21 cellular contexts compared by ENCODE assay signal in the genomic region with DNA sequence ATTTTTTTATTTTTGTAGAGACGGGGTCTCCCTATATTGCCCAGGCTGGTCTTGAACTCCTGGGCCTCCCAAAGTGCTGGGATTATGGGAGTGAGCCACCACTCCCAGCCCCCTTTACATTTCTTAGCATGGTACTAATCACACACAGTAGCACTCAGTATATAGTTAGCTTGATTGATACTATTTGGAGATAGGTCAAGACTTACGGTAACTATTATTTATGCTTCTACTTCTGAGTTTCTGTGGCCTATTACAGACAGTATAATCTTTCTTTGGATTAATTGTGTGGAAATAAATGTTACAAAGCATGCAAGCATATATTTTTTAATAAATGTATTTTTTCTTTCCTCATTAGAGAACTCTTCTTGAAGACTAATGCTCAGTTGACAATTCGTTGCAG.
"Had no signal": no experiment of that assay in that cellular context is flagged by ENCODE, and none has a peak within 500 bp of the region (broad histone marks: within the 10 kb centered on the region; RNA-seq: fewer than 3 reads in every experiment).

No MANE protein-coding gene starts in this region.

- H3K27ac ChIP-seq: gastroesophageal sphincter, neutrophil, parathyroid adenoma, tibial artery had no signal

- ATAC-seq: activated CD4-positive, alpha-beta T cell treated with anti-CD3 and anti-CD28 coated beads for 36 hours; activated naive CD8-positive, alpha-beta T cell treated with anti-CD3 and anti-CD28 coated beads, Interleukin-2, amount 50 U/mL, for 24 hours; activated T-cell treated with anti-CD3 and anti-CD28 coated beads, Interleukin-2, amount 50 U/mL, for 72 hours; esophagus mucosa; gastroesophageal sphincter; right cardiac atrium; stimulated activated naive CD8-positive, alpha-beta T cell treated with anti-CD3 and anti-CD28 coated beads, Interleukin-15, amount 100 ng/mL, for 72 hours; T-helper 17 cell had no signal

- H3K9me3 ChIP-seq: neutrophil, tibial artery had no signal

- DNase-seq: activated B cell treated with CpG ODN at 0.5 μM for 24 hours; activated CD4-positive, alpha-beta T cell treated with anti-CD3 and anti-CD28 coated beads for 36 hours; activated CD4-positive, alpha-beta T cell treated with anti-CD3 and anti-CD28 coated beads, Interleukin-2, amount 50 U/mL, for 4 hours; activated effector memory CD4-positive, alpha-beta T cell treated with anti-CD3 and anti-CD28 coated beads, Interleukin-2, amount 50 U/mL, for 16 hours; activated naive CD4-positive, alpha-beta T cell treated with anti-CD3 and anti-CD28 coated beads, Interleukin-2, amount 50 U/mL, for 16 hours; activated naive CD8-positive, alpha-beta T cell treated with anti-CD3 and anti-CD28 coated beads, Interleukin-2, amount 50 U/mL, for 24 hours; activated T-cell treated with anti-CD3 and anti-CD28 coated beads, Interleukin-2, amount 50 U/mL, for 72 hours; anterior cingulate cortex; central memory CD4-positive, alpha-beta T cell; effector memory CD4-positive, alpha-beta T cell; head of caudate nucleus; hypothalamus; right cardiac atrium; stimulated activated CD4-positive, alpha-beta T cell treated with anti-CD3 and anti-CD28 coated beads, Interleukin-1b, Interleukin-23, amount 100 ng/mL, for 48 hours; stimulated activated naive CD8-positive, alpha-beta T cell treated with anti-CD3 and anti-CD28 coated beads, Interleukin-15, amount 100 ng/mL, for 72 hours; T-helper 17 cell; tibial artery had no signal

- H3K4me3 ChIP-seq: gastroesophageal sphincter, tibial artery had no signal

- H2AFZ ChIP-seq: parathyroid adenoma had no signal

- H3K4me1 ChIP-seq: gastroesophageal sphincter, parathyroid adenoma, tibial artery had no signal

- H3K79me2 ChIP-seq: parathyroid adenoma had no signal

- H3K9ac ChIP-seq: parathyroid adenoma had no signal

- H3K27me3 ChIP-seq: gastroesophageal sphincter, neutrophil, tibial artery had no signal
